27 cellular contexts compared by ENCODE assay signal in genomic region chr4:88860594-88860993, GRCh38.
"Had no signal": no experiment of that assay in that cellular context is flagged by ENCODE, and none has a peak within 500 bp of the region (broad histone marks: within the 10 kb centered on the region; RNA-seq: fewer than 3 reads in every experiment).

No MANE protein-coding gene starts in this region.

- H2AFZ ChIP-seq: parathyroid adenoma had no signal

- H3K9ac ChIP-seq: parathyroid adenoma had no signal

- H3K4me1 Mint-ChIP-seq: activated naive CD4-positive, alpha-beta T cell treated with anti-CD3 and anti-CD28 coated beads, Interleukin-2, amount 10 ng/mL, durations not matched to agents 7 days and 5 days; activated naive CD8-positive, alpha-beta T cell treated with anti-CD3 and anti-CD28 coated beads, Interleukin-2, amount 10 ng/mL, durations not matched to agents 7 days and 5 days; immature natural killer cell had no signal

- H3K9me3 ChIP-seq: breast epithelium, gastrocnemius medialis, psoas muscle, right atrium auricular region, testis, transverse colon had no signal

- H3K27ac Mint-ChIP-seq: activated naive CD4-positive, alpha-beta T cell treated with anti-CD3 and anti-CD28 coated beads, Interleukin-2, amount 10 ng/mL, durations not matched to agents 7 days and 5 days; activated naive CD8-positive, alpha-beta T cell treated with anti-CD3 and anti-CD28 coated beads, Interleukin-2, amount 10 ng/mL, durations not matched to agents 7 days and 5 days; activated T-helper 1 cell treated with anti-CD3 and anti-CD28 coated beads, Interleukin-12 subunit alpha, Interleukin-12 subunit beta, Interleukin-2, Interleukin-4 antibody, amounts not matched to agents 30 ng/mL and 10 ng/mL and 1 ng/mL, durations not matched to agents 14 hours and 24 hours and 36 hours; immature natural killer cell; naive thymus-derived CD4-positive, alpha-beta T cell had no signal

- H3K36me3 Mint-ChIP-seq: activated naive CD4-positive, alpha-beta T cell treated with anti-CD3 and anti-CD28 coated beads, Interleukin-2, amount 10 ng/mL, durations not matched to agents 7 days and 5 days; activated naive CD8-positive, alpha-beta T cell treated with anti-CD3 and anti-CD28 coated beads, Interleukin-2, amount 10 ng/mL, durations not matched to agents 7 days and 5 days; immature natural killer cell; mesothelial cell of epicardium; naive thymus-derived CD4-positive, alpha-beta T cell had no signal

- DNase-seq: activated CD4-positive, alpha-beta T cell treated with anti-CD3 and anti-CD28 coated beads for 4 hours; activated CD4-positive, alpha-beta T cell treated with anti-CD3 and anti-CD28 coated beads, Interleukin-2, amount 50 U/mL, for 48 hours; activated CD8-positive, alpha-beta memory T cell treated with anti-CD3 and anti-CD28 coated beads for 24 hours; activated gamma-delta T cell; activated naive CD4-positive, alpha-beta T cell treated with anti-CD3 and anti-CD28 coated beads, Interleukin-2, amount 10 ng/mL, durations not matched to agents 7 days and 5 days; activated naive CD8-positive, alpha-beta T cell treated with anti-CD3 and anti-CD28 coated beads, Interleukin-2, amount 10 ng/mL, durations not matched to agents 7 days and 5 days; activated T-cell treated with anti-CD3 and anti-CD28 coated beads, Interleukin-2, amount 50 U/mL, for 1 hour; central memory CD4-positive, alpha-beta T cell; gastrocnemius medialis; hippocampal formation; immature natural killer cell; kidney; left colon; naive thymus-derived CD4-positive, alpha-beta T cell; nucleus accumbens; psoas muscle; stimulated activated CD4-positive, alpha-beta T cell treated with anti-CD3 and anti-CD28 coated beads, Interleukin-2, amount 100 ng/mL, for 48 hours; stimulated activated naive CD4-positive, alpha-beta T cell treated with Interleukin-2 at 50 U/mL for 16 hours; testis; transverse colon had no signal

- H3K27me3 ChIP-seq: breast epithelium, gastrocnemius medialis, right atrium auricular region, testis, transverse colon had no signal

- ATAC-seq: gastrocnemius medialis; left colon; naive thymus-derived CD4-positive, alpha-beta T cell; psoas muscle had no signal

- H3K36me3 ChIP-seq: breast epithelium, gastrocnemius medialis, right atrium auricular region, transverse colon had no signal

- H3K9me3 Mint-ChIP-seq: activated naive CD4-positive, alpha-beta T cell treated with anti-CD3 and anti-CD28 coated beads, Interleukin-2, amount 10 ng/mL, durations not matched to agents 7 days and 5 days; activated naive CD8-positive, alpha-beta T cell treated with anti-CD3 and anti-CD28 coated beads, Interleukin-2, amount 10 ng/mL, durations not matched to agents 7 days and 5 days; activated T-helper 1 cell treated with anti-CD3 and anti-CD28 coated beads, Interleukin-12 subunit alpha, Interleukin-12 subunit beta, Interleukin-2, Interleukin-4 antibody, amounts not matched to agents 30 ng/mL and 10 ng/mL and 1 ng/mL, durations not matched to agents 14 hours and 24 hours and 36 hours; immature natural killer cell; mesothelial cell of epicardium; naive thymus-derived CD4-positive, alpha-beta T cell; neural crest cell had no signal

- H3K79me2 ChIP-seq: parathyroid adenoma had no signal

- H3K4me3 ChIP-seq: breast epithelium, gastrocnemius medialis, psoas muscle, right atrium auricular region, testis, transverse colon had no signal

- H3K4me1 ChIP-seq: breast epithelium, right atrium auricular region had no signal

- H3K27ac ChIP-seq: breast epithelium, gastrocnemius medialis, parathyroid adenoma, psoas muscle, right atrium auricular region, testis, VCaP had no signal

- H3K4me3 Mint-ChIP-seq: activated naive CD4-positive, alpha-beta T cell treated with anti-CD3 and anti-CD28 coated beads, Interleukin-2, amount 10 ng/mL, durations not matched to agents 7 days and 5 days; activated naive CD8-positive, alpha-beta T cell treated with anti-CD3 and anti-CD28 coated beads, Interleukin-2, amount 10 ng/mL, durations not matched to agents 7 days and 5 days; activated T-helper 1 cell treated with anti-CD3 and anti-CD28 coated beads, Interleukin-12 subunit alpha, Interleukin-12 subunit beta, Interleukin-2, Interleukin-4 antibody, amounts not matched to agents 30 ng/mL and 10 ng/mL and 1 ng/mL, durations not matched to agents 14 hours and 24 hours and 36 hours; immature natural killer cell; mesothelial cell of epicardium; naive thymus-derived CD4-positive, alpha-beta T cell; neural crest cell had no signal
